Comparison of ENCODE assay signal across 1 cellular context in the genomic region with DNA sequence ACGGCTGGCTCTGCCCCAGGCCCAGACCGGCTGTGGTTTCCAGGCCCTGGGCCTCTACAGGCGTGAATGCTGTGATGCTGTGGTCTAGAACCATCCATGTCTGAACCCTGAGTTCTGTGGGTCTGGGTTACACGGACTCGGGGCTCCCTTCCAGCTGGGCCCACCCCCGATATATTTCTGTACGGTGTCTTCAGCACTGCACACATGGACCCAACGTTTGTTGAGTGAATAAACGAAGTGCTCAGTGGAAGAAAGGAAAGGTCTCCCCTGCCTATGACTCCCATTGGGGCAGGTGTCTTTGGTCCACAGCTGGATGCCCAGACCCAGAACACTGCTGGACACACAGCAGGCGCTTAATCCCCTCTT.
A peak's percentile ranks its signal among the peaks of the same experiment; 100 is the strongest.
TF ChIP-seq lines count a peak whose summit lies in the region.

No MANE protein-coding gene starts in this region.

TF ChIP-seq in HepG2, 621 proteins besides CTCF, POLR2A, EP300 and RAD21:
- TF ChIP-seq, protein P1, sequence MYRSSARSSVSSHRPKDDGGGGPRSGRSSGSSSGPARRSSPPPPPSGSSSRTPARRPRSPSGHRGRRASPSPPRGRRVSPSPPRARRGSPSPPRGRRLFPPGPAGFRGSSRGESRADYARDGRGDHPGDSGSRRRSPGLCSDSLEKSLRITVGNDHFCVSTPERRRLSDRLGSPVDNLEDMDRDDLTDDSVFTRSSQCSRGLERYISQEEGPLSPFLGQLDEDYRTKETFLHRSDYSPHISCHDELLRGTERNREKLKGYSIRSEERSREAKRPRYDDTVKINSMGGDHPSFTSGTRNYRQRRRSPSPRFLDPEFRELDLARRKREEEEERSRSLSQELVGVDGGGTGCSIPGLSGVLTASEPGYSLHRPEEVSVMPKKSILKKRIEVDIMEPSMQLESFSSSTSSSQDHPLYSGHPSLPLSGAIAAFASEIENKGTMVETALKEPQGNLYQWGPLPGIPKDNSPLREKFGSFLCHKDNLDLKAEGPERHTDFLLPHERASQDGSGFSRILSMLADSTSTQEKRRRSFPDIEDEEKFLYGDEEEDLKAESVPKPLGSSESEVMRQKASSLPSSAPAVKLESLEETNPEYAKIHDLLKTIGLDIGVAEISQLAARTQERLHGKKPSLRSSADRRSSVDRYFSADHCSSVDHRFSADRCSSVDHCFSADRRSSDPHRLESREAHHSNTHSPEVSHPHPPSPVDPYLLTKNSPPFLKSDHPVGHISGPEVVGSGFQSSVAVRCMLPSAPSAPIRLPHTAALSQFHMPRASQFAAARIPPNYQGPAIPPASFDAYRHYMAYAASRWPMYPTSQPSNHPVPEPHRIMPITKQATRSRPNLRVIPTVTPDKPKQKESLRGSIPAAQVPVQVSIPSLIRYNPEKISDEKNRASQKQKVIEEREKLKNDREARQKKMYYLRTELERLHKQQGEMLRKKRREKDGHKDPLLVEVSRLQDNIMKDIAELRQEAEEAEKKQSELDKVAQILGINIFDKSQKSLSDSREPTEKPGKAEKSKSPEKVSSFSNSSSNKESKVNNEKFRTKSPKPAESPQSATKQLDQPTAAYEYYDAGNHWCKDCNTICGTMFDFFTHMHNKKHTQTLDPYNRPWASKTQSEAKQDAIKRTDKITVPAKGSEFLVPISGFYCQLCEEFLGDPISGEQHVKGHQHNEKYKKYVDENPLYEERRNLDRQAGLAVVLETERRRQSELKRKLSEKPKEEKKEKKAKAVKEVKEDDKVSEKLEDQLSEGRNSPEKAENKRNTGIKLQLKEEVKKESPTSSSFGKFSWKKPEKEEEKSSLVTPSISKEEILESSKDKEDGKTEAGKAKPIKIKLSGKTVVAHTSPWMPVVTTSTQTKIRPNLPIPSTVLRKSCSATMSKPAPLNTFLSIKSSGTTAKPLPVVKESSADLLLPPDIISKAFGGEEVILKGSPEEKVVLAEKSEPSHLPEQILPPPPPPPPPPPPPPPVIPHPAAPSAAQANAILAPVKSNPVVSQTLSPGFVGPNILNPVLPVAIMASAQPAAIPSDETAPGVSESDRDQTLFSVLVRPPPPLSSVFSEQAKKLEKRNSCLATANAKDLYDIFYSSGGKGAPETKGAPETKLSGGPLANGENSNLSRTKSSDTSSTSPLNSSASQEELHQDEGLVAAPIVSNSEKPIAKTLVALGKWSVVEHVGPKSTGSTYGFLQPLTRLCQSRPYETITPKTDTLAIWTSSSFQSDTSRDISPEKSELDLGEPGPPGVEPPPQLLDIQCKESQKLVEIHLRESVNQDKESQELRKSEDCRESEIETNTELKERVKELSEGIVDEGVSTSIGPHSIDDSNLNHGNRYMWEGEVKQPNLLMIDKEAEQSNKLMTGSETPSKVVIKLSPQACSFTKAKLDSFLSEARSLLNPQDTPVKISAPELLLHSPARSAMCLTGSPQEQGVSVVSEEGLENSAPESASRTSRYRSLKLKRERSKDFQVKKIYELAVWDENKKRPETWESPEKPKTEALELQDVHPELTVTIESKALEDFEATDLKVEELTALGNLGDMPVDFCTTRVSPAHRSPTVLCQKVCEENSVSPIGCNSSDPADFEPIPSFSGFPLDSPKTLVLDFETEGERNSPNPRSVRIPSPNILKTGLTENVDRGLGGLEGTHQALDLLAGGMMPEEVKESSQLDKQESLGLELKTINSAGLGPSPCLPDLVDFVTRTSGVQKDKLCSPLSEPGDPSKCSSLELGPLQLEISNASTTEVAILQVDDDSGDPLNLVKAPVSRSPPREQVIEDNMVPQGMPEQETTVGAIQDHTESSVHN (CRISPR knock-in tag; IDR thresholded peaks at IDR 0.05): no peak
- TF ChIP-seq ZNF792 (CRISPR knock-in tag; IDR thresholded peaks at IDR 0.05): no peak
- TF ChIP-seq DR1 (CRISPR knock-in tag; IDR thresholded peaks at IDR 0.05): no peak
- TF ChIP-seq ZNF251 (CRISPR knock-in tag; IDR thresholded peaks at IDR 0.05): no peak
- no peak for TF ChIP-seq ATF3 (CRISPR knock-in tag; IDR thresholded peaks at IDR 0.05)
- TF ChIP-seq ARID4A (CRISPR knock-in tag; IDR thresholded peaks at IDR 0.05; ENCODE audit: borderline replicate concordance): 0 out of 2 replicates have a peak, but pooled peaks have one; percentile 17
- 0 out of 2 replicates have a peak, but pooled peaks have one; percentile 21 for TF ChIP-seq HDAC1 (CRISPR knock-in tag; IDR thresholded peaks at IDR 0.05)
- TF ChIP-seq DMAP1 (CRISPR knock-in tag; IDR thresholded peaks at IDR 0.05): no peak
- TF ChIP-seq NFYB (CRISPR knock-in tag; IDR thresholded peaks at IDR 0.05): no peak
- no peak for TF ChIP-seq ZNF205 (CRISPR knock-in tag; IDR thresholded peaks at IDR 0.05)
- TF ChIP-seq, protein P2, sequence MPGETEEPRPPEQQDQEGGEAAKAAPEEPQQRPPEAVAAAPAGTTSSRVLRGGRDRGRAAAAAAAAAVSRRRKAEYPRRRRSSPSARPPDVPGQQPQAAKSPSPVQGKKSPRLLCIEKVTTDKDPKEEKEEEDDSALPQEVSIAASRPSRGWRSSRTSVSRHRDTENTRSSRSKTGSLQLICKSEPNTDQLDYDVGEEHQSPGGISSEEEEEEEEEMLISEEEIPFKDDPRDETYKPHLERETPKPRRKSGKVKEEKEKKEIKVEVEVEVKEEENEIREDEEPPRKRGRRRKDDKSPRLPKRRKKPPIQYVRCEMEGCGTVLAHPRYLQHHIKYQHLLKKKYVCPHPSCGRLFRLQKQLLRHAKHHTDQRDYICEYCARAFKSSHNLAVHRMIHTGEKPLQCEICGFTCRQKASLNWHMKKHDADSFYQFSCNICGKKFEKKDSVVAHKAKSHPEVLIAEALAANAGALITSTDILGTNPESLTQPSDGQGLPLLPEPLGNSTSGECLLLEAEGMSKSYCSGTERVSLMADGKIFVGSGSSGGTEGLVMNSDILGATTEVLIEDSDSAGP (CRISPR knock-in tag; IDR thresholded peaks at IDR 0.05; ENCODE audit: borderline replicate concordance): 0 out of 2 replicates have a peak, but pooled peaks have one; percentile 20
- no peak for TF ChIP-seq ZNF292 (CRISPR knock-in tag; IDR thresholded peaks at IDR 0.05; ENCODE audit: borderline replicate concordance, low read depth)
- no peak for TF ChIP-seq PRPF4 (IDR thresholded peaks at IDR 0.05; ENCODE audit: low read depth, low read length, poor library complexity, severe bottlenecking)
- TF ChIP-seq, protein P3, sequence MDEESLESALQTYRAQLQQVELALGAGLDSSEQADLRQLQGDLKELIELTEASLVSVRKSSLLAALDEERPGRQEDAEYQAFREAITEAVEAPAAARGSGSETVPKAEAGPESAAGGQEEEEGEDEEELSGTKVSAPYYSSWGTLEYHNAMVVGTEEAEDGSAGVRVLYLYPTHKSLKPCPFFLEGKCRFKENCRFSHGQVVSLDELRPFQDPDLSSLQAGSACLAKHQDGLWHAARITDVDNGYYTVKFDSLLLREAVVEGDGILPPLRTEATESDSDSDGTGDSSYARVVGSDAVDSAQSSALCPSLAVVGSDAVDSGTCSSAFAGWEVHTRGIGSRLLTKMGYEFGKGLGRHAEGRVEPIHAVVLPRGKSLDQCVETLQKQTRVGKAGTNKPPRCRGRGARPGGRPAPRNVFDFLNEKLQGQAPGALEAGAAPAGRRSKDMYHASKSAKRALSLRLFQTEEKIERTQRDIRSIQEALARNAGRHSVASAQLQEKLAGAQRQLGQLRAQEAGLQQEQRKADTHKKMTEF (CRISPR knock-in tag; IDR thresholded peaks at IDR 0.05): no peak
- no peak for TF ChIP-seq HNF4A (CRISPR knock-in tag; IDR thresholded peaks at IDR 0.05)
